In the genomic region with DNA sequence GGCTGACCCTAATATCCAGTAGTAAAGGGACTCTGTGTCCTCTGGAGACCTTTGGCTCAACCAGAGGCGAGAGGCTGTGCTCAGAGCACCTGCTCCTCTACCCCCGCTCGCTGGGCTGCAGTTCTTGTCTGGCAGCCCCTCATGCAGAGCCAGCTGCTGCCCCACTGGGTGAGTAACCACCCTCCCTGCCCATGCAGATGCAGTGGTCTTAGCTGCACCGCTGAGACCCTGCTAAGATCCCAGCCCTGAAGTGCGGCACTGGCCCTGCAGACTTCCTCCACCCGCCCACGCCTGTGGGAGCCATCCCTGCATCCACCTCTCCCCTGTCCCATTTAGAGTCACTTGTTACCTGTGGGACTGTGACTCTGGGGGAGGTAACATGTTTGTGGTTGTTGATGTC, we compare ENCODE assay signal across 23 cellular contexts.
"Had no signal": no experiment of that assay in that cellular context is flagged by ENCODE, and none has a peak within 500 bp of the region (broad histone marks: within the 10 kb centered on the region; RNA-seq: fewer than 3 reads in every experiment).

No MANE protein-coding gene starts in this region.

- H3K4me3 Mint-ChIP-seq: activated CD4-positive, alpha-beta memory T cell treated with anti-CD3 and anti-CD28 coated beads, Interleukin-2, amount 10 ng/mL, durations not matched to agents 7 days and 5 days; activated CD4-positive, alpha-beta T cell treated with anti-CD3 and anti-CD28 coated beads for 36 hours; activated naive CD4-positive, alpha-beta T cell treated with anti-CD3 and anti-CD28 coated beads, Interleukin-2, amount 50 U/mL, for 24 hours; activated T-cell treated with anti-CD3 and anti-CD28 coated beads, Interleukin-2, amount 50 U/mL, for 72 hours; T-helper 17 cell had no signal

- H3K36me3 Mint-ChIP-seq: activated naive CD4-positive, alpha-beta T cell treated with anti-CD3 and anti-CD28 coated beads, Interleukin-2, amount 50 U/mL, for 24 hours had no signal

- H3K27ac Mint-ChIP-seq: activated CD4-positive, alpha-beta memory T cell treated with anti-CD3 and anti-CD28 coated beads, Interleukin-2, amount 10 ng/mL, durations not matched to agents 7 days and 5 days; activated CD4-positive, alpha-beta T cell treated with anti-CD3 and anti-CD28 coated beads for 36 hours; activated naive CD4-positive, alpha-beta T cell treated with anti-CD3 and anti-CD28 coated beads, Interleukin-2, amount 50 U/mL, for 24 hours; activated T-cell treated with anti-CD3 and anti-CD28 coated beads, Interleukin-2, amount 50 U/mL, for 72 hours; activated T-helper 2 cell treated with anti-CD3 and anti-CD28 coated beads, Interferon-gamma antibody, Interleukin-2, Interleukin-4, amounts not matched to agents 10 μg/mL and 5 μg/mL and 100 μg/mL, durations not matched to agents 14 hours and 24 hours and 36 hours; T-helper 17 cell had no signal

- H3K9me3 Mint-ChIP-seq: activated CD4-positive, alpha-beta memory T cell treated with anti-CD3 and anti-CD28 coated beads, Interleukin-2, amount 10 ng/mL, durations not matched to agents 7 days and 5 days; activated naive CD4-positive, alpha-beta T cell treated with anti-CD3 and anti-CD28 coated beads, Interleukin-2, amount 50 U/mL, for 24 hours; activated T-cell treated with anti-CD3 and anti-CD28 coated beads, Interleukin-2, amount 50 U/mL, for 72 hours; activated T-helper 2 cell treated with anti-CD3 and anti-CD28 coated beads, Interferon-gamma antibody, Interleukin-2, Interleukin-4, amounts not matched to agents 10 μg/mL and 5 μg/mL and 100 μg/mL, durations not matched to agents 14 hours and 24 hours and 36 hours had no signal

- DNase-seq: activated CD4-positive, alpha-beta memory T cell treated with anti-CD3 and anti-CD28 coated beads, Interleukin-2, amount 10 ng/mL, durations not matched to agents 7 days and 5 days; activated CD4-positive, alpha-beta T cell treated with anti-CD3 and anti-CD28 coated beads for 36 hours; activated CD4-positive, alpha-beta T cell treated with anti-CD3 and anti-CD28 coated beads, Interleukin-2, amount 50 U/mL, for 1 hour; activated naive CD4-positive, alpha-beta T cell; activated T-cell treated with anti-CD3 and anti-CD28 coated beads for 4 hours; activated T-cell treated with anti-CD3 and anti-CD28 coated beads, Interleukin-2, amount 50 U/mL, for 72 hours; brain microvascular endothelial cell; Karpas-422; MM.1S; NCI-H1105; NCI-H1436; NCI-H1694 treated with DMSO at 0.1 percent for 48 hours; NCI-H2029 treated with DMSO at 0.1 percent for 48 hours; NCI-H446; NCI-H524; PC-3; SIG-M5; T-helper 17 cell; T1000 had no signal

- ATAC-seq: activated CD4-positive, alpha-beta T cell treated with anti-CD3 and anti-CD28 coated beads for 36 hours; activated T-cell treated with anti-CD3 and anti-CD28 coated beads, Interleukin-2, amount 50 U/mL, for 72 hours; PC-3; T-helper 17 cell had no signal

- H3K4me1 Mint-ChIP-seq: activated CD4-positive, alpha-beta memory T cell treated with anti-CD3 and anti-CD28 coated beads, Interleukin-2, amount 10 ng/mL, durations not matched to agents 7 days and 5 days; activated CD4-positive, alpha-beta T cell treated with anti-CD3 and anti-CD28 coated beads for 36 hours; activated naive CD4-positive, alpha-beta T cell treated with anti-CD3 and anti-CD28 coated beads, Interleukin-2, amount 50 U/mL, for 24 hours; T-helper 17 cell had no signal

- H3K27ac ChIP-seq: brain microvascular endothelial cell, cardiac muscle cell, VCaP had no signal
